ENCODE assay signal across 10 cellular contexts in genomic region chr2:128638741-128639477, GRCh38.
DNase-seq lines count a peak whose midpoint lies in the region; ATAC-seq and TF ChIP-seq lines count a peak whose summit lies in the region.
"Had no signal": no experiment of that assay in that cellular context is flagged by ENCODE, and none has a peak within 500 bp of the region (broad histone marks: within the 10 kb centered on the region; RNA-seq: fewer than 3 reads in every experiment).

No MANE protein-coding gene starts in this region.

- no peaks in the 10 kb centered on the region for H3K27me3 Mint-ChIP-seq in natural killer cell (ENCODE audit: low read depth in 2 of 2)
- peaks cover 0 to 2% of the 10 kb centered on the region in 2 donors for H3K27me3 Mint-ChIP-seq in natural killer cell treated with Interleukin-12 subunit alpha and Interleukin-12 subunit beta and Interleukin-15 and Interleukin-18, amount 100 ng/mL, for 72 hours

- peaks cover 10% of the 10 kb centered on the region for H3K4me1 ChIP-seq in osteoblast (ENCODE audit: insufficient read depth, low read length)

- no peak overlapping the region for H3K27ac ChIP-seq in osteoblast (ENCODE audit: low read depth, low read length)
- H3K27ac ChIP-seq: C4-2B had no signal

- DNase-seq in natural killer cell (peak; percentile 5), astrocyte of the cerebellum (ENCODE audit: low read depth) (peak; percentile 96), islet precursor cell (peak; percentile 75), osteoblast (ENCODE audit: insufficient read length, low spot score, missing footprints) (no peak)
- no peak for DNase-seq in natural killer cell treated with Interleukin-12 subunit alpha and Interleukin-12 subunit beta and Interleukin-15 and Interleukin-18, amount 100 ng/mL, for 72 hours (ENCODE audit: low spot score)
- no peak for DNase-seq in stimulated activated naive CD4-positive, alpha-beta T cell (lab: John Stamatoyannopoulos, UW)

- no peaks in the 10 kb centered on the region for H4K20me1 ChIP-seq in osteoblast (ENCODE audit: insufficient read depth, low read length)

- in situ Hi-C loops in astrocyte of the cerebellum (cut with HindIII; ENCODE audit: low sequenced_read_pairs): loop anchor here (5.0 kb wide), 1 partner anchor 68 kb away; no protein-coding TSS in a partner anchor

- H3K27me3 ChIP-seq in osteoblast (ENCODE audit: insufficient read depth, low read length): no peaks in the 10 kb centered on the region

- no peaks in the 10 kb centered on the region for H3K9me3 ChIP-seq in osteoblast (ENCODE audit: low read depth, low read length)

- H3K4me3 Mint-ChIP-seq in natural killer cell: no peak overlapping the region
- no peak overlapping the region for H3K4me3 Mint-ChIP-seq in natural killer cell treated with Interleukin-12 subunit alpha and Interleukin-12 subunit beta and Interleukin-15 and Interleukin-18, amount 100 ng/mL, for 72 hours

- H3K4me1 Mint-ChIP-seq in natural killer cell: no peaks in the 10 kb centered on the region
- peaks cover 0 to 11% of the 10 kb centered on the region in 2 donors for H3K4me1 Mint-ChIP-seq in natural killer cell treated with Interleukin-12 subunit alpha and Interleukin-12 subunit beta and Interleukin-15 and Interleukin-18, amount 100 ng/mL, for 72 hours (ENCODE audit: low read depth in 2 of 2)

- H3K36me3 ChIP-seq in osteoblast (ENCODE audit: insufficient read depth, low read length): no peaks in the 10 kb centered on the region

- H3K36me3 Mint-ChIP-seq in natural killer cell: no peaks in the 10 kb centered on the region
- H3K36me3 Mint-ChIP-seq in natural killer cell treated with Interleukin-12 subunit alpha and Interleukin-12 subunit beta and Interleukin-15 and Interleukin-18, amount 100 ng/mL, for 72 hours: no peaks in the 10 kb centered on the region

- ATAC-seq in natural killer cell (no peak), GM18867 (IDR thresholded peaks at IDR 0.05; ENCODE audit: unreplicated experiment) (no peak)
- no peak for ATAC-seq in natural killer cell treated with Interleukin-12 subunit alpha and Interleukin-12 subunit beta and Interleukin-15 and Interleukin-18, amount 100 ng/mL, for 72 hours
- ATAC-seq in activated CD4-positive, CD25-positive, alpha-beta regulatory T cell treated with anti-CD3 and anti-CD28 coated beads, Interleukin-2, amount 50 U/mL, for 24 hours: no peak

- H2AFZ ChIP-seq in osteoblast (ENCODE audit: low read length): no peak overlapping the region

- intact Hi-C loops in natural killer cell (cut with micrococcal nuclease): no loop called here

- H3K9me3 Mint-ChIP-seq in natural killer cell: no peaks in the 10 kb centered on the region
- no peaks in the 10 kb centered on the region for H3K9me3 Mint-ChIP-seq in natural killer cell treated with Interleukin-12 subunit alpha and Interleukin-12 subunit beta and Interleukin-15 and Interleukin-18, amount 100 ng/mL, for 72 hours

- no peaks in the 10 kb centered on the region for H3K79me2 ChIP-seq in osteoblast (ENCODE audit: insufficient read depth, low read length)

- TF ChIP-seq CTCF in natural killer cell (IDR thresholded peaks at IDR 0.05) (no peak), astrocyte of the cerebellum (IDR thresholded peaks at IDR 0.05; ENCODE audit: low read depth, low read length, missing control alignments) (no peak), osteoblast (IDR thresholded peaks at IDR 0.05; ENCODE audit: extremely low read depth, low read depth, low read length) (no peak)

- H3K27ac Mint-ChIP-seq in natural killer cell: no peak overlapping the region
- no peak overlapping the region for H3K27ac Mint-ChIP-seq in natural killer cell treated with Interleukin-12 subunit alpha and Interleukin-12 subunit beta and Interleukin-15 and Interleukin-18, amount 100 ng/mL, for 72 hours

- H3K4me3 ChIP-seq in astrocyte of the cerebellum (ENCODE audit: low read depth, low read length) (no peak overlapping the region), osteoblast (ENCODE audit: insufficient read depth, low read length) (no peak overlapping the region)
- H3K4me3 ChIP-seq: skin epidermis had no signal

- H3K4me2 ChIP-seq in osteoblast (ENCODE audit: insufficient read depth, low read length): no peak overlapping the region

Comparison
In these comparisons a context has a peak if more than half of its experiments do, and no peak if none do; other contexts are left out.
1. DNase-seq: peak in natural killer cell (single experiment), astrocyte of the cerebellum (single experiment) and islet precursor cell (single experiment); none in natural killer cell treated with Interleukin-12 subunit alpha and Interleukin-12 subunit beta and Interleukin-15 and Interleukin-18, amount 100 ng/mL, for 72 hours (single experiment), stimulated activated naive CD4-positive, alpha-beta T cell (0 of 6) and osteoblast (single experiment).